In the genomic region with DNA sequence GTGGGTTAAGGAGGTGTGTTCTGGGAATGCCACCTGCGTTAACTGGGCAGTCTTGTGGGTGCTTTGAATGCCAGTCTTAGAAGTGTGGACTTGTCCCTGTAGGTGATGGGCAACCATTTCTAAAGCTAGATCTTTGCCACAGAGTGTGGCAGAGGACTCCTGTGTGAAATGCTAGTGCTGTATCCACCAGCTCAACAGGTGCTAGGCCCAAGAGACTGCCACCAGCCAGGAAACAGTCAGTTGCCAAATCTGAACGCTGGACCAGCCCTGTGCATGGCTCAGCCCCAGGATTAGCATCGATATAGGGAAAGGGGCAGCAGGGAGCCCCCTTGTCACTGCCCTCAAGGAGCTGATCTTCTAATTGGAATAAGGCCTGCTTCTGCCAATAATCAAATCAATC, we compare ENCODE assay signal across 24 cellular contexts.
"Had no signal": no experiment of that assay in that cellular context is flagged by ENCODE, and none has a peak within 500 bp of the region (broad histone marks: within the 10 kb centered on the region; RNA-seq: fewer than 3 reads in every experiment).

No MANE protein-coding gene starts in this region.

- H3K36me3 ChIP-seq: esophagus squamous epithelium, gastrocnemius medialis, heart right ventricle had no signal

- H3K27ac Mint-ChIP-seq: effector memory CD8-positive, alpha-beta T cell; endodermal cell; memory B cell; naive thymus-derived CD4-positive, alpha-beta T cell had no signal

- H3K9me3 ChIP-seq: esophagus squamous epithelium, gastrocnemius medialis, heart right ventricle had no signal

- H3K36me3 Mint-ChIP-seq: memory B cell; naive thymus-derived CD4-positive, alpha-beta T cell had no signal

- H3K27me3 ChIP-seq: esophagus squamous epithelium, gastrocnemius medialis had no signal

- H3K9me3 Mint-ChIP-seq: effector memory CD8-positive, alpha-beta T cell; memory B cell; naive thymus-derived CD4-positive, alpha-beta T cell had no signal

- DNase-seq: effector CD8-positive, alpha-beta T cell; effector memory CD8-positive, alpha-beta T cell; endodermal cell; erythroblast; esophagus squamous epithelium; foreskin fibroblast; foreskin melanocyte; gastrocnemius medialis; glutamatergic neuron; head of caudate nucleus; heart right ventricle; hippocampal formation; left colon; left ventricle myocardium superior; mammary epithelial cell; mesendoderm; midbrain; naive thymus-derived CD4-positive, alpha-beta T cell had no signal

- H3K4me3 Mint-ChIP-seq: effector memory CD8-positive, alpha-beta T cell; endodermal cell; memory B cell; naive thymus-derived CD4-positive, alpha-beta T cell had no signal

- ATAC-seq: effector memory CD8-positive, alpha-beta T cell; esophagus mucosa; gastrocnemius medialis; heart right ventricle; left colon; left lobe of liver; left ventricle myocardium superior; naive thymus-derived CD4-positive, alpha-beta T cell had no signal

- H3K27ac ChIP-seq: coronary artery, epithelial cell of prostate, esophagus squamous epithelium, gastrocnemius medialis had no signal

- H3K4me3 ChIP-seq: coronary artery, esophagus squamous epithelium, gastrocnemius medialis, heart right ventricle, lung had no signal
